Comparison of ENCODE assay signal across 20 cellular contexts in genomic region chr6:139117734-139118133, GRCh38. TPM values are rescaled to one million over a fixed set of nuclear protein-coding genes. Genes with fewer than 3 reads are reported as not detected.
DNase-seq lines count a peak whose midpoint lies in the region; ATAC-seq and TF ChIP-seq lines count a peak whose summit lies in the region.
"Had no signal": no experiment of that assay in that cellular context is flagged by ENCODE, and none has a peak within 500 bp of the region (broad histone marks: within the 10 kb centered on the region; RNA-seq: fewer than 3 reads in every experiment).

No MANE protein-coding gene starts in this region.

- POLR2A ChIA-PET in naive thymus-derived CD4-positive, alpha-beta T cell (lab: Charles Lee): interaction anchor here (0.8 to 3.8 kb wide), 12 partner anchors 8 to 257 kb away, joined by 3 to 18 read pairs (median 4); partner anchors contain the start of genes CITED2 and HECA

- no peaks in the 10 kb centered on the region for H3K9me2 ChIP-seq in DOHH2 (replicated peaks; ENCODE audit: control insufficient read depth, low read length)

- TF ChIP-seq CTCF in DOHH2 (IDR thresholded peaks at IDR 0.05; ENCODE audit: low read depth, low read length, poor library complexity, severe bottlenecking) (peak; percentile 32), HFFc6 (IDR thresholded peaks at IDR 0.05) (peak; percentile 71), brain microvascular endothelial cell (IDR thresholded peaks at IDR 0.05; ENCODE audit: low read depth, low read length, missing control alignments) (peak; percentile 23), lower lobe of right lung (IDR thresholded peaks at IDR 0.05) (no peak)

- H3K4me3 Mint-ChIP-seq in HFFc6: no peak overlapping the region
- peak overlapping the region in 8 of 10 donors; percentile 14 to 79 (median 50) for H3K4me3 Mint-ChIP-seq in naive thymus-derived CD4-positive, alpha-beta T cell
- H3K4me3 Mint-ChIP-seq: B cell; dendritic cell treated with granulocyte-macrophage colony-stimulating factor and Interleukin-4, amounts not matched to agents 40 ng/mL and 50 ng/mL, for 4 days; mesothelial cell of epicardium; stimulated activated naive B cell treated with anti-CD40 and anti-IgM and Interleukin-4, amounts not matched to agents 10 μg/mL and 1 μg/mL and 100 μg/mL, for 72 hours had no signal

- H3K27me3 Mint-ChIP-seq in HFFc6 (ENCODE audit: insufficient read depth): peaks cover 10% of the 10 kb centered on the region
- no peaks in the 10 kb centered on the region for H3K27me3 Mint-ChIP-seq in naive thymus-derived CD4-positive, alpha-beta T cell
- H3K27me3 Mint-ChIP-seq: dendritic cell treated with granulocyte-macrophage colony-stimulating factor and Interleukin-4, amounts not matched to agents 40 ng/mL and 50 ng/mL, for 4 days had no signal

- peaks cover 11% of the 10 kb centered on the region for H3K36me3 Mint-ChIP-seq in HFFc6 (ENCODE audit: low read depth)
- H3K36me3 Mint-ChIP-seq in naive thymus-derived CD4-positive, alpha-beta T cell: peaks cover 7 to 42% (median 13%) of the 10 kb centered on the region in 5 donors

- H3K4me3 ChIP-seq in DOHH2 (ENCODE audit: low read length): no peak overlapping the region
- no peak overlapping the region for H3K4me3 ChIP-seq in brain microvascular endothelial cell (ENCODE audit: low read depth, low read length)
- H3K4me3 ChIP-seq in naive thymus-derived CD4-positive, alpha-beta T cell (ENCODE audit: low read length): no peak overlapping the region
- H3K4me3 ChIP-seq in lower lobe of right lung: no peak overlapping the region
- H3K4me3 ChIP-seq: hepatocyte, tibial artery had no signal

- no peaks in the 10 kb centered on the region for H3K27me3 ChIP-seq in DOHH2 (ENCODE audit: control insufficient read depth, low read length)
- H3K27me3 ChIP-seq in brain microvascular endothelial cell (replicated peaks): no peaks in the 10 kb centered on the region
- H3K27me3 ChIP-seq in naive thymus-derived CD4-positive, alpha-beta T cell (ENCODE audit: control insufficient read depth in 2 of 2, insufficient read depth in 2 of 2, low read length in 2 of 2): no peaks in the 10 kb centered on the region
- H3K27me3 ChIP-seq in lower lobe of right lung (ENCODE audit: low read depth): no peaks in the 10 kb centered on the region
- H3K27me3 ChIP-seq: hepatocyte, tibial artery had no signal

- H3K27ac ChIP-seq in DOHH2 (ENCODE audit: low read depth, low read length) (no peak overlapping the region), brain microvascular endothelial cell (no peak overlapping the region), lower lobe of right lung (no peak overlapping the region)
- H3K27ac ChIP-seq in naive thymus-derived CD4-positive, alpha-beta T cell (ENCODE audit: low read depth, low read length): no peak overlapping the region
- H3K27ac ChIP-seq: hepatocyte, tibial artery had no signal

- no peaks in the 10 kb centered on the region for H3K36me3 ChIP-seq in DOHH2 (ENCODE audit: control insufficient read depth, low read length)
- no peaks in the 10 kb centered on the region for H3K36me3 ChIP-seq in brain microvascular endothelial cell (replicated peaks)
- H3K36me3 ChIP-seq in naive thymus-derived CD4-positive, alpha-beta T cell (ENCODE audit: control insufficient read depth in 2 of 3, insufficient read depth in 3 of 3, low read length in 3 of 3): no peaks in the 10 kb centered on the region
- no peaks in the 10 kb centered on the region for H3K36me3 ChIP-seq in lower lobe of right lung
- H3K36me3 ChIP-seq: tibial artery had no signal

- H3F3A ChIP-seq in DOHH2 (ENCODE audit: control insufficient read depth, insufficient read depth): no peaks in the 10 kb centered on the region

- no peak for ATAC-seq in naive thymus-derived CD4-positive, alpha-beta T cell
- ATAC-seq in lower lobe of right lung: no peak
- ATAC-seq: esophagus mucosa; stimulated activated naive B cell treated with anti-CD40 and anti-IgM and Interleukin-4, amounts not matched to agents 10 μg/mL and 1 μg/mL and 100 μg/mL, for 72 hours had no signal

- H3K4me1 ChIP-seq in DOHH2 (ENCODE audit: control insufficient read depth, low read length) (peaks cover 22% of the 10 kb centered on the region), lower lobe of right lung (no peaks in the 10 kb centered on the region)
- peaks cover 22 to 45% of the 10 kb centered on the region in 2 donors for H3K4me1 ChIP-seq in naive thymus-derived CD4-positive, alpha-beta T cell (ENCODE audit: control insufficient read depth in 2 of 2, insufficient read depth in 2 of 2, low read length in 2 of 2)

- intact Hi-C loops in naive thymus-derived CD4-positive, alpha-beta T cell (cut with micrococcal nuclease): loop anchor here in 1 of 2 donors (2.0 kb wide), 1 partner anchor 19 kb away; no protein-coding TSS in a partner anchor
- intact Hi-C loops in lower lobe of right lung (cut with DNase I): no loop called here

- H3K79me2 ChIP-seq in DOHH2 (ENCODE audit: control insufficient read depth, low read length): no peaks in the 10 kb centered on the region
- H3K79me2 ChIP-seq: hepatocyte had no signal

- CTCF ChIA-PET in naive thymus-derived CD4-positive, alpha-beta T cell (lab: Charles Lee): interaction anchor here (0.6 to 3.1 kb wide), 4 partner anchors 8 to 157 kb away, joined by 3 to 15 read pairs (median 3); no protein-coding TSS in a partner anchor

- no peak overlapping the region for H3K27ac Mint-ChIP-seq in HFFc6
- peak overlapping the region in 8 of 9 donors; percentile 41 to 94 (median 74) for H3K27ac Mint-ChIP-seq in naive thymus-derived CD4-positive, alpha-beta T cell
- H3K27ac Mint-ChIP-seq: B cell; dendritic cell treated with granulocyte-macrophage colony-stimulating factor and Interleukin-4, amounts not matched to agents 40 ng/mL and 50 ng/mL, for 4 days; mesothelial cell of epicardium; stimulated activated naive B cell treated with anti-CD40 and anti-IgM and Interleukin-4, amounts not matched to agents 10 μg/mL and 1 μg/mL and 100 μg/mL, for 72 hours had no signal

- no peaks in the 10 kb centered on the region for H4K20me1 ChIP-seq in DOHH2 (ENCODE audit: control insufficient read depth, insufficient read depth, low read depth, low read length)

- H3K4me2 ChIP-seq in DOHH2 (ENCODE audit: low read length): no peak overlapping the region
- H3K4me2 ChIP-seq: hepatocyte had no signal

- H3K9me3 ChIP-seq in DOHH2 (ENCODE audit: control insufficient read depth, insufficient read depth, low read length) (peaks cover 19% of the 10 kb centered on the region; the same call in 1 of the 2 replicates), lower lobe of right lung (peaks cover 16% of the 10 kb centered on the region)
- peaks cover 0 to 18% (median 7%) of the 10 kb centered on the region in 3 experiments for H3K9me3 ChIP-seq in naive thymus-derived CD4-positive, alpha-beta T cell (ENCODE audit: control insufficient read depth in 2 of 3, low read length in 3 of 3)
- H3K9me3 ChIP-seq: tibial artery had no signal

- DNase-seq in HFFc6 (peak; percentile 10), brain microvascular endothelial cell (no peak), lower lobe of right lung (no peak), LoVo (ENCODE audit: low spot score) (no peak), kidney tubule cell (ENCODE audit: low spot score) (no peak)
- DNase-seq in naive thymus-derived CD4-positive, alpha-beta T cell: no peak
- DNase-seq in activated CD4-positive, CD25-positive, alpha-beta regulatory T cell (lab: John Stamatoyannopoulos, UW): no peak
- DNase-seq: activated gamma-delta T cell; aorta; DMS53; kidney glomerular epithelial cell; NCI-H2029; stimulated activated naive B cell treated with anti-CD40 and anti-IgM and Interleukin-4, amounts not matched to agents 10 μg/mL and 1 μg/mL and 100 μg/mL, for 72 hours; tibial artery had no signal

- peaks cover 11% of the 10 kb centered on the region for H3K9me3 Mint-ChIP-seq in HFFc6
- peaks cover 6 to 43% (median 28%) of the 10 kb centered on the region in 11 donors for H3K9me3 Mint-ChIP-seq in naive thymus-derived CD4-positive, alpha-beta T cell

- H3K4me1 Mint-ChIP-seq in HFFc6 (ENCODE audit: low read depth): peaks cover 15% of the 10 kb centered on the region
- H3K4me1 Mint-ChIP-seq in naive thymus-derived CD4-positive, alpha-beta T cell: peaks cover 26 to 59% (median 52%) of the 10 kb centered on the region in 7 donors

- in situ Hi-C loops in brain microvascular endothelial cell (cut with HindIII; ENCODE audit: low pct_ligation_motif_present, low sequenced_read_pairs): no loop called here

RNA-seq across cellular contexts. Expression of gene HECA, which starts 17.1 kb away (rescaled TPM):
- total RNA-seq in HFFc6 (2021; fragmentation: NEBNext Ultra II Directional; extraction: Animal tissue kit (Norgen Biotek cat#: 25700)): 10 to 100 TPM in 5 of 6 experiments, 1 to 10 TPM in 1; 9.7 to 13.1 (median 11.9) TPM
- total RNA-seq in naive thymus-derived CD4-positive, alpha-beta T cell: 100 to 1,000 TPM in 3 of 5 experiments, 10 to 100 TPM in 2; 54.1 to 145 (median 130) TPM
- 1 to 10 TPM; 5.5 to 6.3 TPM for polyA plus RNA-seq in naive thymus-derived CD4-positive, alpha-beta T cell
- total RNA-seq in lower lobe of right lung: 53.1 TPM
